In genomic region chr1:23823767-23824166, GRCh38 we compare ENCODE assay signal across 1 cellular context.
TF ChIP-seq lines count a peak whose summit lies in the region.

No MANE protein-coding gene starts in this region.

TF ChIP-seq in GM12878, 131 proteins besides CTCF, POLR2A, EP300 and RAD21:
- no peak for TF ChIP-seq E2F4 (IDR thresholded peaks at IDR 0.05; ENCODE audit: low read depth, low read length)
- TF ChIP-seq TCF3 (IDR thresholded peaks at IDR 0.05; ENCODE audit: borderline replicate concordance, insufficient read depth, low read depth, low read length): no peak
- no peak for TF ChIP-seq EZH2 (IDR thresholded peaks at IDR 0.05; ENCODE audit: borderline replicate concordance, control insufficient read depth, low read depth, low read length)
TF ChIP-seq in GM12878: peak in this region for 0.
